ENCODE assay signal across 21 cellular contexts in genomic region chr1:89779541-89779940, GRCh38.
"Had no signal": no experiment of that assay in that cellular context is flagged by ENCODE, and none has a peak within 500 bp of the region (broad histone marks: within the 10 kb centered on the region; RNA-seq: fewer than 3 reads in every experiment).

No MANE protein-coding gene starts in this region.

- H3K27me3 Mint-ChIP-seq: T-cell had no signal

- H3K36me3 Mint-ChIP-seq: brain; immature natural killer cell; stimulated activated memory B cell treated with anti-CD40 and anti-IgM and Interleukin-4, amounts not matched to agents 10 μg/mL and 1 μg/mL and 100 μg/mL, for 72 hours; T-cell had no signal

- H3K4me1 ChIP-seq: left ventricle myocardium inferior, transverse colon, uterus had no signal

- H3K4me3 ChIP-seq: dorsolateral prefrontal cortex, left ventricle myocardium inferior, smooth muscle cell, transverse colon, uterus had no signal

- H3K9me3 Mint-ChIP-seq: activated B cell treated with CpG ODN at 0.5 μM for 24 hours; activated T-cell treated with anti-CD3 and anti-CD28 coated beads, Interleukin-2, amount 50 U/mL, for 72 hours; immature natural killer cell; nephron; stimulated activated memory B cell treated with anti-CD40 and anti-IgM and Interleukin-4, amounts not matched to agents 10 μg/mL and 1 μg/mL and 100 μg/mL, for 72 hours; T-cell had no signal

- H3K27me3 ChIP-seq: dorsolateral prefrontal cortex, transverse colon, uterus had no signal

- H3K27ac ChIP-seq: dorsolateral prefrontal cortex, left ventricle myocardium inferior, transverse colon, uterus had no signal

- FAIRE-seq: colon had no signal

- H3K36me3 ChIP-seq: left ventricle myocardium inferior, transverse colon, uterus had no signal

- H3K4me3 Mint-ChIP-seq: activated B cell treated with CpG ODN at 0.5 μM for 24 hours; brain; immature natural killer cell; nephron; stimulated activated memory B cell treated with anti-CD40 and anti-IgM and Interleukin-4, amounts not matched to agents 10 μg/mL and 1 μg/mL and 100 μg/mL, for 72 hours; T-cell had no signal

- DNase-seq: activated B cell treated with CpG ODN at 0.5 μM for 24 hours; activated CD8-positive, alpha-beta memory T cell treated with anti-CD3 and anti-CD28 coated beads, Interleukin-2, amount 50 U/mL, for 4 hours; activated T-cell treated with anti-CD3 and anti-CD28 coated beads, Interleukin-2, amount 50 U/mL, for 72 hours; central memory CD4-positive, alpha-beta T cell; dorsolateral prefrontal cortex; immature natural killer cell; kidney glomerular epithelial cell; left ventricle myocardium inferior; mammary epithelial cell; midbrain; SHP77; SK-N-SH; T-cell; transverse colon; uterus had no signal

- H3K27ac Mint-ChIP-seq: activated B cell treated with CpG ODN at 0.5 μM for 24 hours; brain; immature natural killer cell; nephron; stimulated activated memory B cell treated with anti-CD40 and anti-IgM and Interleukin-4, amounts not matched to agents 10 μg/mL and 1 μg/mL and 100 μg/mL, for 72 hours; T-cell had no signal

- H3K9me3 ChIP-seq: left ventricle myocardium inferior, SK-N-SH, transverse colon, uterus had no signal

- ATAC-seq: activated T-cell treated with anti-CD3 and anti-CD28 coated beads, Interleukin-2, amount 50 U/mL, for 72 hours; sciatic nerve; stimulated activated memory B cell treated with anti-CD40 and anti-IgM and Interleukin-4, amounts not matched to agents 10 μg/mL and 1 μg/mL and 100 μg/mL, for 72 hours; T-cell had no signal
